30 cellular contexts compared by ENCODE assay signal in genomic region chr6:1404066-1404712, GRCh38. TPM values are rescaled to one million over a fixed set of nuclear protein-coding genes. Genes with fewer than 3 reads are reported as not detected.
DNase-seq lines count a peak whose midpoint lies in the region; FAIRE-seq and TF ChIP-seq lines count a peak whose summit lies in the region.
"Had no signal": no experiment of that assay in that cellular context is flagged by ENCODE, and none has a peak within 500 bp of the region (broad histone marks: within the 10 kb centered on the region; RNA-seq: fewer than 3 reads in every experiment).

No MANE protein-coding gene starts in this region.

- DNase-seq in EH (ENCODE audit: low read depth) (peak; percentile 63), M059J (ENCODE audit: low read depth) (peak; percentile 70), fibroblast of gingiva (ENCODE audit: low read depth) (peak; percentile 85), osteoblast (ENCODE audit: insufficient read length, low spot score, missing footprints) (peak; percentile 94), GF-D8 (lab: John Stamatoyannopoulos, UW) (no peak), GM19239 (ENCODE audit: insufficient read length, low spot score) (no peak)
- no peak for DNase-seq in activated CD4-positive, CD25-positive, alpha-beta regulatory T cell treated with anti-CD3 and anti-CD28 coated beads, Interleukin-2, amount 50 U/mL, for 72 hours
- DNase-seq: ACHN; activated CD4-positive, alpha-beta memory T cell treated with anti-CD3 and anti-CD28 coated beads, Interleukin-2, amount 10 ng/mL, durations not matched to agents 7 days and 5 days; activated CD4-positive, alpha-beta T cell treated with anti-CD3 and anti-CD28 coated beads for 1 hour; activated CD8-positive, alpha-beta memory T cell treated with anti-CD3 and anti-CD28 coated beads, Interleukin-2, amount 50 U/mL, for 48 hours; activated naive CD4-positive, alpha-beta T cell treated with anti-CD3 and anti-CD28 coated beads, Interleukin-2, amount 50 U/mL, for 16 hours; amygdala; DMS79; effector memory CD8-positive, alpha-beta T cell; erythroblast; Karpas-422; natural killer cell; NCI-H1048; NCI-H187; NCI-H526; small intestine had no signal

- no peaks in the 10 kb centered on the region for H4K20me1 ChIP-seq in osteoblast (ENCODE audit: insufficient read depth, low read length)

- H2AFZ ChIP-seq in osteoblast (ENCODE audit: low read length) = peak overlapping the region; percentile 76

- no peak for FAIRE-seq in GM19239 (lab: Jason Lieb, UNC)
- FAIRE-seq: islet of Langerhans, small intestine had no signal

- no peak overlapping the region for H3K27ac ChIP-seq in osteoblast (ENCODE audit: low read depth, low read length)
- H3K27ac ChIP-seq: coronary artery, Peyer's patch, SJSA1, tibial nerve had no signal

- H3K4me1 ChIP-seq in osteoblast (ENCODE audit: insufficient read depth, low read length) = peaks cover 22% of the 10 kb centered on the region
- H3K4me1 ChIP-seq: Peyer's patch had no signal

- TF ChIP-seq CTCF in osteoblast (IDR thresholded peaks at IDR 0.05; ENCODE audit: extremely low read depth, low read depth, low read length) = no peak

- no peaks in the 10 kb centered on the region for H3K79me2 ChIP-seq in osteoblast (ENCODE audit: insufficient read depth, low read length)

- no peaks in the 10 kb centered on the region for H3K36me3 ChIP-seq in osteoblast (ENCODE audit: insufficient read depth, low read length)
- H3K36me3 ChIP-seq: Peyer's patch, tibial nerve had no signal

- no peak overlapping the region for H3K4me3 ChIP-seq in osteoblast (ENCODE audit: insufficient read depth, low read length)
- H3K4me3 ChIP-seq: coronary artery, Peyer's patch, SJSA1, tibial nerve had no signal

- no peaks in the 10 kb centered on the region for H3K9me3 ChIP-seq in osteoblast (ENCODE audit: low read depth, low read length)
- H3K9me3 ChIP-seq: Peyer's patch, SJSA1 had no signal

- H3K27me3 ChIP-seq in osteoblast (ENCODE audit: insufficient read depth, low read length) = no peaks in the 10 kb centered on the region
- H3K27me3 ChIP-seq: Peyer's patch, SJSA1 had no signal

- H3K4me2 ChIP-seq in osteoblast (ENCODE audit: insufficient read depth, low read length) = peak overlapping the region; percentile 16

RNA-seq across cellular contexts. Expression of gene FOXF2, which starts 14.8 kb away (rescaled TPM):
- total RNA-seq in M059J (2014; rRNA removed; shearing (Covaris generic)) = 2.7 and 4.1 TPM in 2 replicates
- 1.1 and 2.1 TPM in 2 replicates for total RNA-seq in osteoblast
- total RNA-seq: activated CD4-positive, alpha-beta memory T cell treated with anti-CD3 and anti-CD28 coated beads, Interleukin-2, amount 10 ng/mL, durations not matched to agents 7 days and 5 days; bronchial epithelial cell; glomerular endothelial cell; natural killer cell; T-helper 1 cell treated with Interleukin-12 subunit alpha and Interleukin-12 subunit beta and Interleukin-4 antibody, amounts not matched to agents 30 ng/mL and 1 ng/mL, for 36 hours had no signal

Comparison
In these comparisons a context has a peak if more than half of its experiments do, and no peak if none do; other contexts are left out.
1. DNase-seq: peak in EH (single experiment), M059J (single experiment), fibroblast of gingiva (single experiment) and osteoblast (single experiment); none in GF-D8 (single experiment), GM19239 (single experiment) and activated CD4-positive, CD25-positive, alpha-beta regulatory T cell treated with anti-CD3 and anti-CD28 coated beads, Interleukin-2, amount 50 U/mL, for 72 hours (single experiment).